Comparison of ENCODE assay signal across 17 cellular contexts in genomic region chr7:27972272-27972671, GRCh38.
DNase-seq lines count a peak whose midpoint lies in the region; ATAC-seq lines count a peak whose summit lies in the region.
"Had no signal": no experiment of that assay in that cellular context is flagged by ENCODE, and none has a peak within 500 bp of the region (broad histone marks: within the 10 kb centered on the region; RNA-seq: fewer than 3 reads in every experiment).

No MANE protein-coding gene starts in this region.

- CTCF ChIA-PET in activated CD8-positive, alpha-beta memory T cell treated with anti-CD3 and anti-CD28 coated beads, Interleukin-2, amount 10 ng/mL, durations not matched to agents 7 days and 5 days (lab: Charles Lee) = interaction anchor here (0.6 to 1.0 kb wide), 3 partner anchors 41 to 49 kb away, joined by 3 read pairs; no protein-coding TSS in a partner anchor

- peak overlapping the region; percentile 86 for H3K27ac Mint-ChIP-seq in activated CD8-positive, alpha-beta memory T cell treated with anti-CD3 and anti-CD28 coated beads, Interleukin-2, amount 10 ng/mL, durations not matched to agents 7 days and 5 days
- peak overlapping the region; percentile 86 for H3K27ac Mint-ChIP-seq in T-helper 17 cell
- H3K27ac Mint-ChIP-seq in activated naive CD8-positive, alpha-beta T cell treated with anti-CD3 and anti-CD28 coated beads for 36 hours = peak overlapping the region; percentile 66
- peak overlapping the region; percentile 76 for H3K27ac Mint-ChIP-seq in stimulated activated naive B cell treated with anti-CD40 and anti-IgM and Interleukin-4, amounts not matched to agents 10 μg/mL and 1 μg/mL and 100 μg/mL, for 72 hours

- H3K4me1 Mint-ChIP-seq in activated CD8-positive, alpha-beta memory T cell treated with anti-CD3 and anti-CD28 coated beads, Interleukin-2, amount 10 ng/mL, durations not matched to agents 7 days and 5 days = peaks cover 35% of the 10 kb centered on the region
- H3K4me1 Mint-ChIP-seq in T-helper 17 cell = peaks cover 23% of the 10 kb centered on the region
- H3K4me1 Mint-ChIP-seq in activated naive CD8-positive, alpha-beta T cell treated with anti-CD3 and anti-CD28 coated beads for 36 hours = peaks cover 7% of the 10 kb centered on the region
- peaks cover 39 to 41% of the 10 kb centered on the region in 2 donors for H3K4me1 Mint-ChIP-seq in stimulated activated naive B cell treated with anti-CD40 and anti-IgM and Interleukin-4, amounts not matched to agents 10 μg/mL and 1 μg/mL and 100 μg/mL, for 72 hours

- ATAC-seq in activated CD8-positive, alpha-beta memory T cell treated with anti-CD3 and anti-CD28 coated beads, Interleukin-2, amount 10 ng/mL, durations not matched to agents 7 days and 5 days = peak; percentile 89
- peak; percentile 71 for ATAC-seq in T-helper 17 cell
- peak in 1 of 2 donors; percentile 57 for ATAC-seq in stimulated activated naive B cell treated with anti-CD40 and anti-IgM and Interleukin-4, amounts not matched to agents 10 μg/mL and 1 μg/mL and 100 μg/mL, for 72 hours (replicated peaks)

- H3K27me3 Mint-ChIP-seq in activated CD8-positive, alpha-beta memory T cell treated with anti-CD3 and anti-CD28 coated beads, Interleukin-2, amount 10 ng/mL, durations not matched to agents 7 days and 5 days = no peaks in the 10 kb centered on the region
- H3K27me3 Mint-ChIP-seq in T-helper 17 cell = no peaks in the 10 kb centered on the region
- no peaks in the 10 kb centered on the region for H3K27me3 Mint-ChIP-seq in activated naive CD8-positive, alpha-beta T cell treated with anti-CD3 and anti-CD28 coated beads for 36 hours
- no peaks in the 10 kb centered on the region for H3K27me3 Mint-ChIP-seq in stimulated activated naive B cell treated with anti-CD40 and anti-IgM and Interleukin-4, amounts not matched to agents 10 μg/mL and 1 μg/mL and 100 μg/mL, for 72 hours

- no peaks in the 10 kb centered on the region for H3K9me3 ChIP-seq in T-helper 17 cell (ENCODE audit: control insufficient read depth, low read length, poor library complexity, severe bottlenecking)
- H3K9me3 ChIP-seq: sigmoid colon had no signal

- H3K9me3 Mint-ChIP-seq in activated CD8-positive, alpha-beta memory T cell treated with anti-CD3 and anti-CD28 coated beads, Interleukin-2, amount 10 ng/mL, durations not matched to agents 7 days and 5 days (ENCODE audit: low read depth) = peaks cover 2% of the 10 kb centered on the region
- no peaks in the 10 kb centered on the region for H3K9me3 Mint-ChIP-seq in activated naive CD8-positive, alpha-beta T cell treated with anti-CD3 and anti-CD28 coated beads for 36 hours
- H3K9me3 Mint-ChIP-seq in stimulated activated naive B cell treated with anti-CD40 and anti-IgM and Interleukin-4, amounts not matched to agents 10 μg/mL and 1 μg/mL and 100 μg/mL, for 72 hours = peaks cover 3 to 4% of the 10 kb centered on the region in 2 donors

- peak overlapping the region; percentile 44 for H3K4me3 Mint-ChIP-seq in activated CD8-positive, alpha-beta memory T cell treated with anti-CD3 and anti-CD28 coated beads, Interleukin-2, amount 10 ng/mL, durations not matched to agents 7 days and 5 days
- peak overlapping the region; percentile 87 for H3K4me3 Mint-ChIP-seq in T-helper 17 cell
- peak overlapping the region; percentile 33 for H3K4me3 Mint-ChIP-seq in activated naive CD8-positive, alpha-beta T cell treated with anti-CD3 and anti-CD28 coated beads for 36 hours
- peak overlapping the region; percentile 67 to 71 for H3K4me3 Mint-ChIP-seq in stimulated activated naive B cell treated with anti-CD40 and anti-IgM and Interleukin-4, amounts not matched to agents 10 μg/mL and 1 μg/mL and 100 μg/mL, for 72 hours

- peak; percentile 48 for DNase-seq in activated CD8-positive, alpha-beta memory T cell treated with anti-CD3 and anti-CD28 coated beads, Interleukin-2, amount 10 ng/mL, durations not matched to agents 7 days and 5 days
- DNase-seq in activated CD8-positive, alpha-beta memory T cell treated with anti-CD3 and anti-CD28 coated beads, Interleukin-2, amount 50 U/mL, for 4 hours = no peak
- DNase-seq in T-helper 17 cell (no peak), hepatic stellate cell (ENCODE audit: low spot score) (no peak), KG1 (lab: John Stamatoyannopoulos, UW) (no peak), NCI-H82 treated with DMSO at 0.1 percent for 48 hours (lab: John Stamatoyannopoulos, UW; ENCODE audit: unreplicated experiment) (no peak)
- no peak for DNase-seq in activated naive CD8-positive, alpha-beta T cell treated with anti-CD3 and anti-CD28 coated beads for 36 hours
- no peak for DNase-seq in stimulated activated naive B cell treated with anti-CD40 and anti-IgM and Interleukin-4, amounts not matched to agents 10 μg/mL and 1 μg/mL and 100 μg/mL, for 72 hours
- DNase-seq: COR-L47; hippocampal formation; midbrain; NCI-H1092 treated with DMSO at 0.1 percent for 48 hours; occipital lobe; sigmoid colon; stimulated activated CD8-positive, alpha-beta memory T cell treated with anti-CD3 and anti-CD28 coated beads, Interleukin-4, amount 100 ng/mL, for 48 hours; SW 1271; trophoblast cell had no signal

- peaks cover 2% of the 10 kb centered on the region for H3K36me3 Mint-ChIP-seq in activated CD8-positive, alpha-beta memory T cell treated with anti-CD3 and anti-CD28 coated beads, Interleukin-2, amount 10 ng/mL, durations not matched to agents 7 days and 5 days
- peaks cover 2% of the 10 kb centered on the region for H3K36me3 Mint-ChIP-seq in T-helper 17 cell (ENCODE audit: low read depth)
- H3K36me3 Mint-ChIP-seq in activated naive CD8-positive, alpha-beta T cell treated with anti-CD3 and anti-CD28 coated beads for 36 hours = peaks cover 15% of the 10 kb centered on the region
- peaks cover 32 to 61% of the 10 kb centered on the region in 2 donors for H3K36me3 Mint-ChIP-seq in stimulated activated naive B cell treated with anti-CD40 and anti-IgM and Interleukin-4, amounts not matched to agents 10 μg/mL and 1 μg/mL and 100 μg/mL, for 72 hours

Comparison
In these comparisons a context has a peak if more than half of its experiments do, and no peak if none do; other contexts are left out.
1. H3K4me3 Mint-ChIP-seq: peak in every context shown above with its lines; median percentile 87 in T-helper 17 cell; 69 in stimulated activated naive B cell treated with anti-CD40 and anti-IgM and Interleukin-4, amounts not matched to agents 10 μg/mL and 1 μg/mL and 100 μg/mL, for 72 hours; 44 in activated CD8-positive, alpha-beta memory T cell treated with anti-CD3 and anti-CD28 coated beads, Interleukin-2, amount 10 ng/mL, durations not matched to agents 7 days and 5 days; 33 in activated naive CD8-positive, alpha-beta T cell treated with anti-CD3 and anti-CD28 coated beads for 36 hours.